15 cellular contexts compared by ENCODE assay signal in the genomic region with DNA sequence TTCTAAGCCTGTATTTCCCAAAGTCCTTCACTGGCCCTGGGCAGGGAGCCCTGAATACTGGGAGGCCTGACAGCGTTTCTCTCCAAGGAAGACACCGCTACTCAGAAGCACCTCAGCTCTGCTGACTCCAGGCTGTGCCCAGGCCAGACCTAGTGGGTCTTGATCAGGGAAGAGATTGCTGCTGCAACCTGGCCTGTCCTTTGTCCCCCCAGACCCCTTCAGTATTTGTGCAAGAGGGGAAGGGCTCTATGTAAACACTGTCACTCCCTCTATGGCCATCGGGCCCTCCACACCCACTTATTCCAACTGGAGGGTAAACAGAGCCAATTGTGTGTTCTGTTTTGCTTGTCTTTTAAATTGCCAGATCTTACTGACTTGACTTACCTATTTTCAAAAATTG.
"Had no signal": no experiment of that assay in that cellular context is flagged by ENCODE, and none has a peak within 500 bp of the region (broad histone marks: within the 10 kb centered on the region; RNA-seq: fewer than 3 reads in every experiment).

No MANE protein-coding gene starts in this region.

- H3K9me3 Mint-ChIP-seq: activated CD4-positive, alpha-beta T cell treated with anti-CD3 and anti-CD28 coated beads, Interleukin-2, amount 10 ng/mL, durations not matched to agents 7 days and 5 days; type B pancreatic cell had no signal

- H3K4me3 Mint-ChIP-seq: activated CD4-positive, alpha-beta T cell treated with anti-CD3 and anti-CD28 coated beads, Interleukin-2, amount 10 ng/mL, durations not matched to agents 7 days and 5 days; activated naive CD8-positive, alpha-beta T cell; neural progenitor cell; type B pancreatic cell; WTC11 had no signal

- H3K27ac Mint-ChIP-seq: activated CD4-positive, alpha-beta T cell treated with anti-CD3 and anti-CD28 coated beads, Interleukin-2, amount 10 ng/mL, durations not matched to agents 7 days and 5 days; activated naive CD8-positive, alpha-beta T cell; neural progenitor cell; type B pancreatic cell; WTC11 had no signal

- H3K27ac ChIP-seq: esophagus squamous epithelium, neural progenitor cell, ovary had no signal

- H3K4me3 ChIP-seq: esophagus squamous epithelium, neural progenitor cell, ovary had no signal

- DNase-seq: activated CD4-positive, alpha-beta T cell treated with anti-CD3 and anti-CD28 coated beads, Interleukin-2, amount 10 ng/mL, durations not matched to agents 7 days and 5 days; activated CD8-positive, alpha-beta memory T cell treated with anti-CD3 and anti-CD28 coated beads for 24 hours; activated gamma-delta T cell treated with Interleukin-2 at 50 U/mL for 16 hours; amniotic stem cell; esophagus squamous epithelium; glutamatergic neuron; ovary; stimulated activated CD4-positive, alpha-beta T cell treated with anti-CD3 and anti-CD28 coated beads, Interleukin-15, amount 100 ng/mL, for 24 hours; stimulated activated CD4-positive, alpha-beta T cell treated with anti-CD3 and anti-CD28 coated beads, Interleukin-4, amount 100 ng/mL, for 1 hour; stimulated activated naive CD8-positive, alpha-beta T cell treated with anti-CD3 and anti-CD28 coated beads, Interleukin-15, Interleukin-2, amounts not matched to agents 100 U/mL and 50 U/mL, for 24 hours; T-helper 2 cell had no signal

- H3K27me3 ChIP-seq: esophagus squamous epithelium, neural progenitor cell, ovary had no signal

- H3K9ac ChIP-seq: neural progenitor cell had no signal

- H3K36me3 Mint-ChIP-seq: activated naive CD8-positive, alpha-beta T cell; type B pancreatic cell; WTC11 had no signal

- H3K9me3 ChIP-seq: esophagus squamous epithelium, ovary had no signal

- ATAC-seq: stimulated activated naive CD8-positive, alpha-beta T cell treated with anti-CD3 and anti-CD28 coated beads, Interleukin-15, Interleukin-2, amounts not matched to agents 100 U/mL and 50 U/mL, for 24 hours; WTC11 had no signal

- H3K36me3 ChIP-seq: neural progenitor cell, ovary had no signal

- H3K4me1 Mint-ChIP-seq: WTC11 had no signal
